In the genomic region with DNA sequence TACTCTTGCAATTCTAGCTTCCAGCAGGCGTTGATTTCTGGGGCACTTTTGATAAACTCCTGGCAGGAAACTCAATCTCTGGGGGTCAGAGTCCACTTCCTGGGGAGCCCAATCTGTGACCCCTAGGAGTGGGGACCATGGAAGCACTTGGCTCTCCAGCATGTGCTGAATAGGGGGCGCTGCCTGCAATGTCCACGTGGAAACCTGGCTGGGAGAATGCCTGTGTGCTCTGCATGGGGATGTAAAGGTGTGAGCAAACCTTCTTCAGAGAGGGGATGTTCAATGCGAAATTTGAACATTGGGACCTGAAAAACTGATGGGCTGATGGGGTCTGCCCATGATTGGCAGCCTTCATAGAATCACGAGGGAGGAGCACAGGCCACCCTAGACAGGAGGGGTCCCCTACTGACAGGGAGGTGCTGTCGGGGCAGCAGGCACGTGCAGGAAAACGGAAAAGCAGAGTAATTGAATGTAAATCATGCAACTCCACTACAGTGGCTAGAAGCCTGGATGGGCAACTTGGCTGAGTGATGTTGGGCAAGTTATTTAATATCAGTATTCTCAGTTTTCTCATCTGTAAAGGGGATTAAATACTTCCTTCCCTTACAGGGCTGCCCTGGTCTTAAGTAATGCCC, we compare ENCODE assay signal across 9 cellular contexts. TPM values are rescaled to one million over a fixed set of nuclear protein-coding genes. Genes with fewer than 3 reads are reported as not detected.
DNase-seq lines count a peak whose midpoint lies in the region; ATAC-seq and TF ChIP-seq lines count a peak whose summit lies in the region.
"Had no signal": no experiment of that assay in that cellular context is flagged by ENCODE, and none has a peak within 500 bp of the region (broad histone marks: within the 10 kb centered on the region; RNA-seq: fewer than 3 reads in every experiment).

No MANE protein-coding gene starts in this region.

- no peaks in the 10 kb centered on the region for H3K9me3 Mint-ChIP-seq in activated T-cell treated with anti-CD3 and anti-CD28 coated beads, Interleukin-2, amount 50 U/mL, for 24 hours
- no peaks in the 10 kb centered on the region for H3K9me3 Mint-ChIP-seq in activated CD8-positive, alpha-beta T cell treated with anti-CD3 and anti-CD28 coated beads for 36 hours
- no peaks in the 10 kb centered on the region for H3K9me3 Mint-ChIP-seq in stimulated activated naive B cell treated with anti-CD40 and anti-IgM and Interleukin-4, amounts not matched to agents 10 μg/mL and 1 μg/mL and 100 μg/mL, for 72 hours

- H3K27ac Mint-ChIP-seq in activated T-cell treated with anti-CD3 and anti-CD28 coated beads, Interleukin-2, amount 50 U/mL, for 24 hours = peak overlapping the region; percentile 80
- H3K27ac Mint-ChIP-seq in activated CD8-positive, alpha-beta T cell treated with anti-CD3 and anti-CD28 coated beads for 36 hours = peak overlapping the region; percentile 84
- H3K27ac Mint-ChIP-seq in stimulated activated naive B cell treated with anti-CD40 and anti-IgM and Interleukin-4, amounts not matched to agents 10 μg/mL and 1 μg/mL and 100 μg/mL, for 72 hours = peak overlapping the region; percentile 87

- H3K27me3 Mint-ChIP-seq in activated T-cell treated with anti-CD3 and anti-CD28 coated beads, Interleukin-2, amount 50 U/mL, for 24 hours = no peaks in the 10 kb centered on the region
- no peaks in the 10 kb centered on the region for H3K27me3 Mint-ChIP-seq in activated CD8-positive, alpha-beta T cell treated with anti-CD3 and anti-CD28 coated beads for 36 hours
- H3K27me3 Mint-ChIP-seq in stimulated activated naive B cell treated with anti-CD40 and anti-IgM and Interleukin-4, amounts not matched to agents 10 μg/mL and 1 μg/mL and 100 μg/mL, for 72 hours = no peaks in the 10 kb centered on the region

- no peak for TF ChIP-seq CTCF in activated CD8-positive, alpha-beta T cell treated with anti-CD3 and anti-CD28 coated beads for 36 hours (IDR thresholded peaks at IDR 0.05)

- POLR2A ChIA-PET in activated CD8-positive, alpha-beta T cell treated with anti-CD3 and anti-CD28 coated beads for 36 hours (lab: Charles Lee) = interaction anchor here (1.1 to 1.9 kb wide), 5 partner anchors 9 to 95 kb away, joined by 3 to 10 read pairs (median 4); no protein-coding TSS in a partner anchor

- ATAC-seq in HG02943 (IDR thresholded peaks at IDR 0.05; ENCODE audit: low read depth, unreplicated experiment) (peak; percentile 18), GM18520 (IDR thresholded peaks at IDR 0.05; ENCODE audit: unreplicated experiment) (no peak)
- peak; percentile 31 for ATAC-seq in activated CD8-positive, alpha-beta T cell treated with anti-CD3 and anti-CD28 coated beads for 36 hours
- peak; percentile 28 to 31 for ATAC-seq in stimulated activated naive B cell treated with anti-CD40 and anti-IgM and Interleukin-4, amounts not matched to agents 10 μg/mL and 1 μg/mL and 100 μg/mL, for 72 hours (replicated peaks)

- H3K4me1 Mint-ChIP-seq in activated T-cell treated with anti-CD3 and anti-CD28 coated beads, Interleukin-2, amount 50 U/mL, for 24 hours (ENCODE audit: low read depth) = peaks cover 42% of the 10 kb centered on the region
- H3K4me1 Mint-ChIP-seq in activated CD8-positive, alpha-beta T cell treated with anti-CD3 and anti-CD28 coated beads for 36 hours (ENCODE audit: low read depth) = peaks cover 33% of the 10 kb centered on the region
- H3K4me1 Mint-ChIP-seq in stimulated activated naive B cell treated with anti-CD40 and anti-IgM and Interleukin-4, amounts not matched to agents 10 μg/mL and 1 μg/mL and 100 μg/mL, for 72 hours = peaks cover 32 to 76% of the 10 kb centered on the region in 2 donors

- intact Hi-C loops in activated CD8-positive, alpha-beta T cell treated with anti-CD3 and anti-CD28 coated beads for 36 hours (cut with micrococcal nuclease) = no loop called here

- peaks cover 15% of the 10 kb centered on the region for H3K36me3 Mint-ChIP-seq in activated T-cell treated with anti-CD3 and anti-CD28 coated beads, Interleukin-2, amount 50 U/mL, for 24 hours (ENCODE audit: low read depth)
- peaks cover 3% of the 10 kb centered on the region for H3K36me3 Mint-ChIP-seq in activated CD8-positive, alpha-beta T cell treated with anti-CD3 and anti-CD28 coated beads for 36 hours (ENCODE audit: low read depth)
- peaks cover 8 to 18% of the 10 kb centered on the region in 2 donors for H3K36me3 Mint-ChIP-seq in stimulated activated naive B cell treated with anti-CD40 and anti-IgM and Interleukin-4, amounts not matched to agents 10 μg/mL and 1 μg/mL and 100 μg/mL, for 72 hours

- DNase-seq in activated T-cell treated with anti-CD3 and anti-CD28 coated beads, Interleukin-2, amount 50 U/mL, for 24 hours = no peak
- DNase-seq in activated T-cell treated with anti-CD3 and anti-CD28 coated beads, Interleukin-2, amount 50 U/mL, for 48 hours = no peak
- no peak for DNase-seq in activated CD8-positive, alpha-beta T cell treated with anti-CD3 and anti-CD28 coated beads for 36 hours
- DNase-seq in stimulated activated naive B cell treated with anti-CD40 and anti-IgM and Interleukin-4, amounts not matched to agents 10 μg/mL and 1 μg/mL and 100 μg/mL, for 72 hours = no peak
- DNase-seq in AG20443 (ENCODE audit: low spot score) (no peak), NCI-H1930 (lab: John Stamatoyannopoulos, UW) (no peak)
- DNase-seq: NCI-H226 had no signal

- peak overlapping the region; percentile 54 for H3K4me3 Mint-ChIP-seq in activated T-cell treated with anti-CD3 and anti-CD28 coated beads, Interleukin-2, amount 50 U/mL, for 24 hours
- H3K4me3 Mint-ChIP-seq in activated CD8-positive, alpha-beta T cell treated with anti-CD3 and anti-CD28 coated beads for 36 hours = peak overlapping the region; percentile 41
- peak overlapping the region; percentile 63 to 72 for H3K4me3 Mint-ChIP-seq in stimulated activated naive B cell treated with anti-CD40 and anti-IgM and Interleukin-4, amounts not matched to agents 10 μg/mL and 1 μg/mL and 100 μg/mL, for 72 hours

- CTCF ChIA-PET in activated CD8-positive, alpha-beta T cell treated with anti-CD3 and anti-CD28 coated beads for 36 hours (lab: Charles Lee) = interaction anchor here (0.8 to 1.7 kb wide), 7 partner anchors 18 to 272 kb away, joined by 3 to 6 read pairs (median 3); a partner anchor contains a TSS

RNA-seq across cellular contexts. Expression of a gene that starts 47.8 kb away (rescaled TPM):
- total RNA-seq in activated CD8-positive, alpha-beta T cell treated with anti-CD3 and anti-CD28 coated beads for 36 hours = 10 to 100 TPM; 20.2 to 21.3 TPM
